ENCODE assay signal across 23 cellular contexts in the genomic region with DNA sequence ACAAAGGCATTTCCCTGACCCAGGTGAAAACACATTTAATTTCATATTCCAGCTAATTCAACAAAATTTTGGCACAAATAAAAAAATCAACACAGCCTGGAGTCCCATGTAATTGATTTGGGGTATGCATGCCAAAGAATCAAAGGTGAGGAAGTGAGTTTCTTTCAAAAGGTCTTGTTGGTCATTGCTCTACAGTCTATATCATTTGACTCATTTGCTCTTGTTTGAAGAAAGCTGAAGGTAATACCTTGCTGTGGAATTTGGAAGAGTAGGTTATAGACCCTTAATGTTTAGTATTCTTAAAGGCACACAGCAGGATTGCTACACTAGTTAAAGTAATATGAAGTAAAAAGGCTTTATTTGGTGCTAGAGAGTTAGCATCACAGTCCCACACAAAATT. TPM values are rescaled to one million over a fixed set of nuclear protein-coding genes. Genes with fewer than 3 reads are reported as not detected.
"Had no signal": no experiment of that assay in that cellular context is flagged by ENCODE, and none has a peak within 500 bp of the region (broad histone marks: within the 10 kb centered on the region; RNA-seq: fewer than 3 reads in every experiment).

No MANE protein-coding gene starts in this region.

- ATAC-seq: activated T-helper 17 cell treated with anti-CD3 and anti-CD28 coated beads, Interleukin-2, amount 50 U/mL, for 72 hours; Right ventricle myocardium inferior had no signal

- DNase-seq: activated CD4-positive, alpha-beta memory T cell treated with anti-CD3 and anti-CD28 coated beads, Interleukin-2, amount 10 ng/mL, durations not matched to agents 7 days and 5 days; activated CD4-positive, alpha-beta T cell treated with anti-CD3 and anti-CD28 coated beads, Interleukin-2, amount 50 U/mL, for 1 hour; activated CD4-positive, CD25-positive, alpha-beta regulatory T cell; activated gamma-delta T cell; activated naive CD4-positive, alpha-beta T cell treated with anti-CD3 and anti-CD28 coated beads for 36 hours; activated T-cell treated with anti-CD3 and anti-CD28 coated beads for 4 hours; activated T-cell treated with anti-CD3 and anti-CD28 coated beads, Interleukin-2, amount 50 U/mL, for 48 hours; amygdala; Kasumi-1; NCI-H1105 treated with DMSO at 0.1 percent for 48 hours; NCI-H1436 treated with DMSO at 0.1 percent for 48 hours; NCI-H2107; NCI-H2171 treated with DMSO at 0.1 percent for 48 hours; NCI-H345; NCI-H510A; NCI-H526 treated with DMSO at 0.1 percent for 48 hours; T-helper 1 cell had no signal

- H3K36me3 ChIP-seq: cardiac muscle cell had no signal

- H3K27ac ChIP-seq: cardiac muscle cell, SK-N-MC had no signal

- H3K27me3 ChIP-seq: cardiac muscle cell had no signal

- H3K4me3 ChIP-seq: cardiac muscle cell, SK-N-MC had no signal

RNA-seq across cellular contexts. Expression of gene COL4A6, which starts 25.4 kb away (rescaled TPM):
- total RNA-seq: activated CD4-positive, alpha-beta memory T cell treated with anti-CD3 and anti-CD28 coated beads, Interleukin-2, amount 10 ng/mL, durations not matched to agents 7 days and 5 days; activated CD8-positive, alpha-beta memory T cell treated with anti-CD3 and anti-CD28 coated beads for 36 hours; activated naive CD4-positive, alpha-beta T cell treated with anti-CD3 and anti-CD28 coated beads for 36 hours; activated T-helper 17 cell treated with anti-CD3 and anti-CD28 coated beads, Interleukin-2, amount 50 U/mL, for 72 hours; T-helper 2 cell treated with Interferon-gamma antibody and Interleukin-4, amounts not matched to agents 100 ng/mL and 5 ng/mL, for 36 hours had no signal

RNA-seq across cellular contexts. Expression of gene COL4A5, which starts 26.9 kb away (rescaled TPM):
- total RNA-seq: activated CD4-positive, alpha-beta memory T cell treated with anti-CD3 and anti-CD28 coated beads, Interleukin-2, amount 10 ng/mL, durations not matched to agents 7 days and 5 days; activated CD8-positive, alpha-beta memory T cell treated with anti-CD3 and anti-CD28 coated beads for 36 hours; activated naive CD4-positive, alpha-beta T cell treated with anti-CD3 and anti-CD28 coated beads for 36 hours; activated T-helper 17 cell treated with anti-CD3 and anti-CD28 coated beads, Interleukin-2, amount 50 U/mL, for 72 hours; T-helper 2 cell treated with Interferon-gamma antibody and Interleukin-4, amounts not matched to agents 100 ng/mL and 5 ng/mL, for 36 hours had no signal
